ENCODE assay signal across 8 cellular contexts in the genomic region with DNA sequence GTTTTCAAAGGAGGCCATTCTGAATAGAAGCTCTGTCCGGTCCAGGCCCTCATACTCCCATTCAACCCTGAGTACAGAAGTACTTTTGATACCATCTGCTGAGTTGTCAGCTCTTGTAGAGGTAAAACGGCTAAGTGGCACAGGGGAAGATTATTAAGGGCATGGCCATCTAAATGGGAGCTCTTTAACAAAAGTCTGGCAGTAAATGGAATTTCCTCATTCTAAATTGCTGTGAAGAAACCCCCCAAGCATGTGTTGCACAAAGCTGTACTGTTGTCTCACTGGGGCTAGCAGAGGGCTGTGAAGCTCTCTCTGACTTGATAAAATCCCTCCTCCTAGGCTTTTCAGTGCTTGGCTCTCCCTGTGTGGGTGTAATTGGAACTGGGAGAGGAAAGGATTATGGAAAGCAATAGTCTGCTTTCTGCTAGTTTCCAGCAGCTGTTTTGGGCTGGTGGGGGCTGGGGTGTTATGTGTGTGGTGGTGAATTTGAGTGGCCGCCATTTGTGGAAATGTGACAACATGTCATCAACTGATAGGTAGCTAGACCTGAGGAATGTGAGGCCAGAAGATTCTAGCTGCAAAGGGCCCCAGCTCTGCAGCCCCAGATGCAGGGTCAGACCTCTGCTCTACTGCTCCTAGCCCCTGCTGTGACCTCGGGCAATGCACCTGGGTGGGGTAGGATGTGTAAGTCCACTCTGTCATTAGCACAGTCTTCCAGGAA.
DNase-seq lines count a peak whose midpoint lies in the region; ATAC-seq and TF ChIP-seq lines count a peak whose summit lies in the region.

No MANE protein-coding gene starts in this region.

- intact Hi-C loops in vagina (cut with DNase I) = no loop called here

- H3K27me3 ChIP-seq in vagina = no peaks in the 10 kb centered on the region

- H3K36me3 ChIP-seq in vagina = no peaks in the 10 kb centered on the region

- no peak for ATAC-seq in activated naive CD8-positive, alpha-beta T cell treated with anti-CD3 and anti-CD28 coated beads, Interleukin-2, amount 50 U/mL, for 24 hours
- ATAC-seq in effector memory CD8-positive, alpha-beta T cell (replicated peaks) = no peak

- H3K36me3 Mint-ChIP-seq in activated naive CD8-positive, alpha-beta T cell = peaks cover 6% of the 10 kb centered on the region
- peaks cover 4% of the 10 kb centered on the region for H3K36me3 Mint-ChIP-seq in activated naive CD8-positive, alpha-beta T cell treated with anti-CD3 and anti-CD28 coated beads, Interleukin-2, amount 50 U/mL, for 24 hours (ENCODE audit: low read depth)
- no peaks in the 10 kb centered on the region for H3K36me3 Mint-ChIP-seq in effector memory CD8-positive, alpha-beta T cell (ENCODE audit: insufficient read depth)

- peaks cover 69% of the 10 kb centered on the region for H3K4me1 Mint-ChIP-seq in activated naive CD8-positive, alpha-beta T cell (ENCODE audit: low read depth)
- peaks cover 68% of the 10 kb centered on the region for H3K4me1 Mint-ChIP-seq in activated naive CD8-positive, alpha-beta T cell treated with anti-CD3 and anti-CD28 coated beads, Interleukin-2, amount 50 U/mL, for 24 hours
- peaks cover 53 to 60% of the 10 kb centered on the region in 2 donors for H3K4me1 Mint-ChIP-seq in effector memory CD8-positive, alpha-beta T cell (ENCODE audit: low read depth in 2 of 2)

- TF ChIP-seq CTCF in vagina (IDR thresholded peaks at IDR 0.05) = no peak

- no peak overlapping the region for H3K4me3 Mint-ChIP-seq in activated naive CD8-positive, alpha-beta T cell
- H3K4me3 Mint-ChIP-seq in activated naive CD8-positive, alpha-beta T cell treated with anti-CD3 and anti-CD28 coated beads, Interleukin-2, amount 50 U/mL, for 24 hours = no peak overlapping the region
- H3K4me3 Mint-ChIP-seq in effector memory CD8-positive, alpha-beta T cell = peak overlapping the region in 1 of 2 donors; percentile 33

- no peak for TF ChIP-seq POLR2A in vagina (IDR thresholded peaks at IDR 0.05)

- H3K27ac ChIP-seq in vagina = peak overlapping the region; percentile 56

- H3K4me1 ChIP-seq in vagina = peaks cover 56% of the 10 kb centered on the region

- H3K9me3 ChIP-seq in vagina = no peaks in the 10 kb centered on the region

- DNase-seq in activated naive CD8-positive, alpha-beta T cell treated with anti-CD3 and anti-CD28 coated beads, Interleukin-2, amount 50 U/mL, for 24 hours = no peak
- DNase-seq in effector memory CD8-positive, alpha-beta T cell = no peak
- DNase-seq in myocyte (ENCODE audit: low read depth) = peak; percentile 72
- DNase-seq in vagina (ENCODE audit: extremely low spot score in 2 of 2) = no peak
- no peak for DNase-seq in NCI-H1092 treated with DMSO at 0.1 percent for 48 hours (lab: John Stamatoyannopoulos, UW)
- DNase-seq in dermis blood vessel endothelial cell = no peak
- DNase-seq in SW480 (ENCODE audit: low spot score) = no peak

- H3K9me3 Mint-ChIP-seq in activated naive CD8-positive, alpha-beta T cell (ENCODE audit: low read depth) = no peaks in the 10 kb centered on the region
- no peaks in the 10 kb centered on the region for H3K9me3 Mint-ChIP-seq in activated naive CD8-positive, alpha-beta T cell treated with anti-CD3 and anti-CD28 coated beads, Interleukin-2, amount 50 U/mL, for 24 hours
- no peaks in the 10 kb centered on the region for H3K9me3 Mint-ChIP-seq in effector memory CD8-positive, alpha-beta T cell

- no peaks in the 10 kb centered on the region for H3K27me3 Mint-ChIP-seq in activated naive CD8-positive, alpha-beta T cell
- H3K27me3 Mint-ChIP-seq in activated naive CD8-positive, alpha-beta T cell treated with anti-CD3 and anti-CD28 coated beads, Interleukin-2, amount 50 U/mL, for 24 hours = no peaks in the 10 kb centered on the region
- no peaks in the 10 kb centered on the region for H3K27me3 Mint-ChIP-seq in effector memory CD8-positive, alpha-beta T cell

- H3K4me3 ChIP-seq in vagina = no peak overlapping the region

- peak overlapping the region; percentile 16 for H3K27ac Mint-ChIP-seq in activated naive CD8-positive, alpha-beta T cell
- no peak overlapping the region for H3K27ac Mint-ChIP-seq in activated naive CD8-positive, alpha-beta T cell treated with anti-CD3 and anti-CD28 coated beads, Interleukin-2, amount 50 U/mL, for 24 hours
- peak overlapping the region; percentile 3 to 79 for H3K27ac Mint-ChIP-seq in effector memory CD8-positive, alpha-beta T cell
